Comparison of ENCODE assay signal across 18 cellular contexts in the genomic region with DNA sequence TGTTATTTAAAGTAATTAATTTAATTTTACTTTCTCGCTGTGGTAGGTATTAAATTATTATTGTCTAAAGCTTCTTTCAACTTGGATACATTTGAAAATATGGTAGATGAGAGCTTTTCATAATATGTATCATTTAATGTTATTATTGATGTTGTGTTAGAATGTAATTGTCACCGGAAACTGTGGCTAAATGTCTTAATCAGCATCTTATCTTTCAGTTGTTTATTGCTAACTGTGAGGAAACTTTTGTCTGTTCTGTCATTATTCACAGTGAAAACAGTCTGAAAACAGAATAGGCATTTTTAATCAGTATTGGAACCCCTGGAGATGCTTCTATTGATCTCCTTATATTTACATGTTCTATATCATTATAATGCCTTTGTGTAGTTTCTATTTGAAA.
"Had no signal": no experiment of that assay in that cellular context is flagged by ENCODE, and none has a peak within 500 bp of the region (broad histone marks: within the 10 kb centered on the region; RNA-seq: fewer than 3 reads in every experiment).

No MANE protein-coding gene starts in this region.

- H3K9me3 Mint-ChIP-seq: activated B cell treated with CpG ODN at 0.5 μM for 24 hours; activated CD4-positive, alpha-beta T cell treated with anti-CD3 and anti-CD28 coated beads, Interleukin-2, amount 10 ng/mL, durations not matched to agents 24 days and 14 days; activated naive CD8-positive, alpha-beta T cell treated with anti-CD3 and anti-CD28 coated beads, Interleukin-2, amount 10 ng/mL, durations not matched to agents 7 days and 5 days; memory B cell had no signal

- H3K27me3 Mint-ChIP-seq: activated B cell treated with CpG ODN at 0.5 μM for 24 hours; activated CD4-positive, alpha-beta T cell treated with anti-CD3 and anti-CD28 coated beads, Interleukin-2, amount 10 ng/mL, durations not matched to agents 24 days and 14 days; activated naive CD8-positive, alpha-beta T cell treated with anti-CD3 and anti-CD28 coated beads, Interleukin-2, amount 10 ng/mL, durations not matched to agents 7 days and 5 days; brain; memory B cell had no signal

- ATAC-seq: left ventricle myocardium superior had no signal

- DNase-seq: activated B cell treated with CpG ODN at 0.5 μM for 24 hours; activated CD4-positive, alpha-beta T cell treated with anti-CD3 and anti-CD28 coated beads, Interleukin-2, amount 10 ng/mL, durations not matched to agents 24 days and 14 days; activated gamma-delta T cell treated with Interleukin-2 at 50 U/mL for 16 hours; activated naive CD8-positive, alpha-beta T cell treated with anti-CD3 and anti-CD28 coated beads, Interleukin-2, amount 10 ng/mL, durations not matched to agents 7 days and 5 days; central memory CD4-positive, alpha-beta T cell; effector CD4-positive, alpha-beta T cell; foreskin melanocyte; left ventricle myocardium superior; posterior cingulate gyrus; stimulated activated CD4-positive, alpha-beta T cell treated with anti-CD3 and anti-CD28 coated beads, Interleukin-15, amount 100 ng/mL, for 24 hours; stimulated activated CD4-positive, alpha-beta T cell treated with anti-CD3 and anti-CD28 coated beads, Interleukin-4, amount 100 ng/mL, for 1 hour; stimulated activated naive CD4-positive, alpha-beta T cell; tibial artery; uterus had no signal

- H3K4me1 Mint-ChIP-seq: activated B cell treated with CpG ODN at 0.5 μM for 24 hours, memory B cell, nephron had no signal

- H3K4me3 Mint-ChIP-seq: activated B cell treated with CpG ODN at 0.5 μM for 24 hours; activated naive CD8-positive, alpha-beta T cell treated with anti-CD3 and anti-CD28 coated beads, Interleukin-2, amount 10 ng/mL, durations not matched to agents 7 days and 5 days; brain; memory B cell; nephron had no signal

- H3K27me3 ChIP-seq: tibial artery, uterus had no signal

- H3K36me3 ChIP-seq: uterus had no signal

- H3K4me3 ChIP-seq: coronary artery, tibial artery, uterus had no signal

- H3K27ac ChIP-seq: coronary artery, tibial artery, uterus had no signal

- H3K27ac Mint-ChIP-seq: activated B cell treated with CpG ODN at 0.5 μM for 24 hours; activated naive CD8-positive, alpha-beta T cell treated with anti-CD3 and anti-CD28 coated beads, Interleukin-2, amount 10 ng/mL, durations not matched to agents 7 days and 5 days; nephron had no signal

- H3K4me1 ChIP-seq: uterus had no signal

- H3K9me3 ChIP-seq: tibial artery, uterus had no signal
